Comparison of ENCODE assay signal across 8 cellular contexts in genomic region chr3:11300970-11301369, GRCh38. TPM values are rescaled to one million over a fixed set of nuclear protein-coding genes. Genes with fewer than 3 reads are reported as not detected.
A peak's percentile ranks its signal among the peaks of the same experiment; 100 is the strongest.
DNase-seq lines count a peak whose midpoint lies in the region; ATAC-seq and TF ChIP-seq lines count a peak whose summit lies in the region.
"Had no signal": no experiment of that assay in that cellular context is flagged by ENCODE, and none has a peak within 500 bp of the region (broad histone marks: within the 10 kb centered on the region; RNA-seq: fewer than 3 reads in every experiment).

No MANE protein-coding gene starts in this region.

- H3K4me3 ChIP-seq in neutrophil (ENCODE audit: low read depth in 1 of 2, low read length in 1 of 2): no peak overlapping the region

- no peak for TF ChIP-seq CTCF in neutrophil (IDR thresholded peaks at IDR 0.05)

- no peaks in the 10 kb centered on the region for H3K27me3 ChIP-seq in neutrophil

- H3K36me3 ChIP-seq in neutrophil: peaks cover 82% of the 10 kb centered on the region

- peak overlapping the region; percentile 20 for H3K27ac ChIP-seq in neutrophil

- ATAC-seq in GM18909 (IDR thresholded peaks at IDR 0.05; ENCODE audit: poor library complexity, unreplicated experiment): peak; percentile 92
- ATAC-seq in HG02610 (IDR thresholded peaks at IDR 0.05; ENCODE audit: unreplicated experiment): peak; percentile 95

- H3K9me3 ChIP-seq in neutrophil: no peaks in the 10 kb centered on the region

- DNase-seq in M059J (ENCODE audit: low read depth): peak; percentile 48
- DNase-seq in NCI-H2107 (lab: John Stamatoyannopoulos, UW): no peak
- no peak for DNase-seq in NCI-H1048 (lab: John Stamatoyannopoulos, UW)
- DNase-seq in activated CD4-positive, alpha-beta T cell treated with anti-CD3 and anti-CD28 coated beads for 48 hours: no peak
- DNase-seq: T1000 had no signal

- H3K4me1 ChIP-seq in neutrophil (ENCODE audit: control insufficient read depth in 1 of 2, insufficient read depth in 1 of 2, low read depth in 1 of 2, low read length in 1 of 2): peaks cover 15 to 21% of the 10 kb centered on the region in 2 experiments

RNA-seq across cellular contexts. Expression of gene ATG7, which starts 28.8 kb away (rescaled TPM):
- 36.8 and 68.7 TPM in 2 replicates for total RNA-seq in M059J (2014; rRNA removed; shearing (Covaris generic))
